In the genomic region with DNA sequence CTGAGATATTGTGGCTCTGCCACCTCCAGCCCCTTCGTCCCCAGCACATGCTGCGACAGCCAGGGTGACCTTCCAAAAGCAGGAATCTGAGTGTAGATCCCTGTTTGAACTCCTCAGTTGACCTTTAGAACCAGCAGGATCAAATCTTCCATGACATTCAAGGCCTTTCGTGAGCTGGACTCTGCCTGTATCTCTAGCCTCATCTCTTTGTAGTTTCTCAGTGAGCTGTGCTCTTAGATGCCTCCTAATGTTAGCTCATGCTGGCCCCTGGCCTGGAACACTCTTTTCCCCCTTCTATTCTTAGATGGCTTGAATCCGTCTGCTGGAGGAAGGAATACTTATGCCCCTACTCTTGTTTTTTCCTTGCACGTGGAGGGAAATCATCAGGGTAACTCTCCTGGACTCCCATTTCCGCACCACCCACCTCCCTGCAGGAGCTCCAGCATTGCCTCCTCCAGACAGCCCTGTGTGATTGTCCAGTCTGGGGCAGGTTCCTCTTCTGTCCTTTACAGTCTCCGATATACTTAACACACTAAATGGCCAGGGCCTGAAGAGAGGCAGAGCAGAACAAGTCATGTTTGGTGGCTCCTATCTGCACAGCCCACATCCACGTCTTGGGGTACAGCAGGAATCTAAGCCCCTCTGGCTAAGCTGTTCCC, we compare ENCODE assay signal across 12 cellular contexts. TPM values are rescaled to one million over a fixed set of nuclear protein-coding genes. Genes with fewer than 3 reads are reported as not detected.
DNase-seq lines count a peak whose midpoint lies in the region; ATAC-seq and TF ChIP-seq lines count a peak whose summit lies in the region.
"Had no signal": no experiment of that assay in that cellular context is flagged by ENCODE, and none has a peak within 500 bp of the region (broad histone marks: within the 10 kb centered on the region; RNA-seq: fewer than 3 reads in every experiment).

No MANE protein-coding gene starts in this region.

- TF ChIP-seq CTCF in GM23338 (conservative IDR thresholded peaks at IDR 0.05; ENCODE audit: low read depth in 2 of 2) (no peak), spleen (IDR thresholded peaks at IDR 0.05 in 8 of 11, conservative IDR thresholded peaks at IDR 0.05 in 3 of 11) (no peak)

- H3K56ac ChIP-seq in mesendoderm (ENCODE audit: low read length), result peak overlapping the region; percentile 25

- peak overlapping the region in 6 of 11 experiments; percentile 69 to 80 (median 76); a peak in 12 of 22 replicates for H3K27ac ChIP-seq in BLaER1 treated with 17β-estradiol and CSF1 and Interleukin-3, amounts not matched to agents 10 nM and 100 nM
- H3K27ac ChIP-seq in GM23338 (ENCODE audit: low read depth) (no peak overlapping the region), mesendoderm (ENCODE audit: low read depth, low read length) (no peak overlapping the region), spleen (no peak overlapping the region)
- H3K27ac ChIP-seq: A549 had no signal

- no peak overlapping the region for H4K8ac ChIP-seq in mesendoderm (ENCODE audit: low read depth, low read length)

- H3K79me2 ChIP-seq in GM23338 (replicated peaks; ENCODE audit: insufficient read depth), result no peaks in the 10 kb centered on the region
- H3K79me2 ChIP-seq in mesendoderm (ENCODE audit: control insufficient read depth, insufficient read depth, low read length), result no peaks in the 10 kb centered on the region

- no peak overlapping the region for H4K5ac ChIP-seq in mesendoderm (ENCODE audit: low read length)

- peaks cover 31% of the 10 kb centered on the region for H3K4me1 Mint-ChIP-seq in GM23338

- no peak overlapping the region for H3K18ac ChIP-seq in mesendoderm (ENCODE audit: low read length)

- no peak overlapping the region for H2AK5ac ChIP-seq in mesendoderm (ENCODE audit: low read length)

- H2BK5ac ChIP-seq in mesendoderm (ENCODE audit: low read length), result no peak overlapping the region

- no peak overlapping the region for H2BK120ac ChIP-seq in mesendoderm (ENCODE audit: low read depth, low read length)

- H3K4ac ChIP-seq in mesendoderm (ENCODE audit: low read depth, low read length), result no peak overlapping the region

- no peaks in the 10 kb centered on the region for H3K9me2 ChIP-seq in GM23338 (ENCODE audit: insufficient read depth)

- peak overlapping the region in 5 of 11 experiments; percentile 8 to 70 (median 66); a peak in 4 of 22 replicates for H3K9ac ChIP-seq in BLaER1 treated with 17β-estradiol and CSF1 and Interleukin-3, amounts not matched to agents 10 nM and 100 nM
- H3K9ac ChIP-seq in mesendoderm (ENCODE audit: low read length), result no peak overlapping the region

- H2AFZ ChIP-seq in GM23338, result peak overlapping the region; percentile 43; the same call in 1 of the 2 replicates

- no peak overlapping the region for H3K27ac Mint-ChIP-seq in GM23338

- no peaks in the 10 kb centered on the region for H3K9me3 Mint-ChIP-seq in GM23338

- no peak for TF ChIP-seq POLR2A in spleen (IDR thresholded peaks at IDR 0.05)

- H3K27me3 ChIP-seq in BLaER1 treated with 17β-estradiol and CSF1 and Interleukin-3, amounts not matched to agents 10 nM and 100 nM, result no peaks in the 10 kb centered on the region
- no peaks in the 10 kb centered on the region for H3K27me3 ChIP-seq in GM23338 (ENCODE audit: insufficient read depth)
- H3K27me3 ChIP-seq in mesendoderm (ENCODE audit: insufficient read depth, low read length, poor library complexity), result no peaks in the 10 kb centered on the region
- H3K27me3 ChIP-seq in spleen (replicated peaks in 1 of 7), result no peaks in the 10 kb centered on the region
- H3K27me3 ChIP-seq: BE2C had no signal

- H3K36me3 Mint-ChIP-seq in GM23338 (ENCODE audit: low read depth), result no peaks in the 10 kb centered on the region

- no peaks in the 10 kb centered on the region for H3K36me3 ChIP-seq in BLaER1 treated with 17β-estradiol and CSF1 and Interleukin-3, amounts not matched to agents 10 nM and 100 nM
- H3K36me3 ChIP-seq in GM23338 (ENCODE audit: insufficient read depth), result no peaks in the 10 kb centered on the region
- no peaks in the 10 kb centered on the region for H3K36me3 ChIP-seq in mesendoderm (ENCODE audit: control insufficient read depth, insufficient read depth, low read length)
- no peaks in the 10 kb centered on the region for H3K36me3 ChIP-seq in spleen
- H3K36me3 ChIP-seq: BE2C had no signal

- intact Hi-C loops in spleen (cut with DNase I; ENCODE audit: low total_unique reads), result no loop called here

- no peak for ATAC-seq in GM23338
- ATAC-seq: A549 had no signal

- H2BK15ac ChIP-seq in mesendoderm (replicated peaks; ENCODE audit: low read depth), result no peak overlapping the region

- no peaks in the 10 kb centered on the region for H4K20me1 ChIP-seq in BLaER1 treated with 17β-estradiol and CSF1 and Interleukin-3, amounts not matched to agents 10 nM and 100 nM
- no peaks in the 10 kb centered on the region for H4K20me1 ChIP-seq in GM23338 (replicated peaks; ENCODE audit: insufficient read depth)

- no peak overlapping the region for H3K4me3 Mint-ChIP-seq in GM23338

- H3K79me1 ChIP-seq in mesendoderm (ENCODE audit: low read length), result no peaks in the 10 kb centered on the region

- peak overlapping the region in 1 of 10 experiments; percentile 1; a peak in 1 of 20 replicates for H3K4me3 ChIP-seq in BLaER1 treated with 17β-estradiol and CSF1 and Interleukin-3, amounts not matched to agents 10 nM and 100 nM
- no peak overlapping the region for H3K4me3 ChIP-seq in GM23338
- no peak overlapping the region for H3K4me3 ChIP-seq in mesendoderm (ENCODE audit: low read length)
- no peak overlapping the region for H3K4me3 ChIP-seq in spleen
- H3K4me3 ChIP-seq: A549 had no signal

- WGBS in mesendoderm (ENCODE audit: extremely low coverage, insufficient coverage, low lambda C conversion rate), result no CpG with 5 or more reads among the region's 8 CpGs
- 80 to 90% (median 87%) methylated on average over 8 of the region's 8 CpGs for WGBS in spleen, 5 donors

- H3K23ac ChIP-seq in mesendoderm (ENCODE audit: low read length), result no peak overlapping the region

- H3K27me3 Mint-ChIP-seq in GM23338 (ENCODE audit: insufficient read depth, low read depth, poor library complexity), result peaks cover 13% of the 10 kb centered on the region

- H3F3A ChIP-seq in GM23338 (replicated peaks; ENCODE audit: low read depth), result no peaks in the 10 kb centered on the region

- peaks cover 13 to 100% (median 98%) of the 10 kb centered on the region in 10 experiments for H3K4me1 ChIP-seq in BLaER1 treated with 17β-estradiol and CSF1 and Interleukin-3, amounts not matched to agents 10 nM and 100 nM
- H3K4me1 ChIP-seq in GM23338 (ENCODE audit: insufficient read depth) (peaks cover 37% of the 10 kb centered on the region), mesendoderm (ENCODE audit: control insufficient read depth, low read depth, low read length) (peaks cover 3% of the 10 kb centered on the region), spleen (peaks cover 0 to 18% (median 8%) of the 10 kb centered on the region in 6 donors)

- DNase-seq in GM23338 (ENCODE audit: low spot score) (no peak), mesendoderm (no peak), spleen (peak; percentile 27), NCI-H345 treated with DMSO at 0.1 percent for 48 hours (lab: John Stamatoyannopoulos, UW; ENCODE audit: unreplicated experiment) (no peak), medulla oblongata (ENCODE audit: extremely low spot score) (no peak)
- DNase-seq: BE2C, DMS 273 treated with DMSO at 0.1 percent for 48 hours had no signal

- no peaks in the 10 kb centered on the region for H3K9me3 ChIP-seq in BLaER1 treated with 17β-estradiol and CSF1 and Interleukin-3, amounts not matched to agents 10 nM and 100 nM (replicated peaks in 1 of 11)
- no peaks in the 10 kb centered on the region for H3K9me3 ChIP-seq in spleen
- H3K9me3 ChIP-seq: A549, BE2C had no signal

- peak overlapping the region in 10 of 11 experiments; percentile 5 to 92 (median 83); a peak in 19 of 22 replicates for H3K4me2 ChIP-seq in BLaER1 treated with 17β-estradiol and CSF1 and Interleukin-3, amounts not matched to agents 10 nM and 100 nM
- no peak overlapping the region for H3K4me2 ChIP-seq in GM23338
- H3K4me2 ChIP-seq in mesendoderm (ENCODE audit: low read length), result no peak overlapping the region
- H3K4me2 ChIP-seq: A549 had no signal

TF ChIP-seq in GM23338, 12 proteins besides CTCF, POLR2A, EP300 and RAD21 (continues in another document):
- TF ChIP-seq, protein P1, sequence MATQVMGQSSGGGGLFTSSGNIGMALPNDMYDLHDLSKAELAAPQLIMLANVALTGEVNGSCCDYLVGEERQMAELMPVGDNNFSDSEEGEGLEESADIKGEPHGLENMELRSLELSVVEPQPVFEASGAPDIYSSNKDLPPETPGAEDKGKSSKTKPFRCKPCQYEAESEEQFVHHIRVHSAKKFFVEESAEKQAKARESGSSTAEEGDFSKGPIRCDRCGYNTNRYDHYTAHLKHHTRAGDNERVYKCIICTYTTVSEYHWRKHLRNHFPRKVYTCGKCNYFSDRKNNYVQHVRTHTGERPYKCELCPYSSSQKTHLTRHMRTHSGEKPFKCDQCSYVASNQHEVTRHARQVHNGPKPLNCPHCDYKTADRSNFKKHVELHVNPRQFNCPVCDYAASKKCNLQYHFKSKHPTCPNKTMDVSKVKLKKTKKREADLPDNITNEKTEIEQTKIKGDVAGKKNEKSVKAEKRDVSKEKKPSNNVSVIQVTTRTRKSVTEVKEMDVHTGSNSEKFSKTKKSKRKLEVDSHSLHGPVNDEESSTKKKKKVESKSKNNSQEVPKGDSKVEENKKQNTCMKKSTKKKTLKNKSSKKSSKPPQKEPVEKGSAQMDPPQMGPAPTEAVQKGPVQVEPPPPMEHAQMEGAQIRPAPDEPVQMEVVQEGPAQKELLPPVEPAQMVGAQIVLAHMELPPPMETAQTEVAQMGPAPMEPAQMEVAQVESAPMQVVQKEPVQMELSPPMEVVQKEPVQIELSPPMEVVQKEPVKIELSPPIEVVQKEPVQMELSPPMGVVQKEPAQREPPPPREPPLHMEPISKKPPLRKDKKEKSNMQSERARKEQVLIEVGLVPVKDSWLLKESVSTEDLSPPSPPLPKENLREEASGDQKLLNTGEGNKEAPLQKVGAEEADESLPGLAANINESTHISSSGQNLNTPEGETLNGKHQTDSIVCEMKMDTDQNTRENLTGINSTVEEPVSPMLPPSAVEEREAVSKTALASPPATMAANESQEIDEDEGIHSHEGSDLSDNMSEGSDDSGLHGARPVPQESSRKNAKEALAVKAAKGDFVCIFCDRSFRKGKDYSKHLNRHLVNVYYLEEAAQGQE (IDR thresholded peaks at IDR 0.05; ENCODE audit: unreplicated experiment), result no peak

RNA-seq across cellular contexts. Expression of gene CHRNB4, which starts 26.7 kb away (rescaled TPM):
- total RNA-seq in GM23338 (2014; rRNA removed; shearing (Covaris generic)), result 1.0 and 1.6 TPM in 2 replicates
- polyA plus RNA-seq in GM23338 (2016; fragmentation: Nextera tagmentation; extraction: Ambion mirVana) (0.71 and 1.4 TPM in 2 replicates), spleen (under 1 TPM; 0.07 to 0.22 (median 0.12) TPM)
- 0.45 TPM for polyA plus RNA-seq in mesendoderm (2013, experiment 1 of 2)
- 0.52 TPM for polyA plus RNA-seq in mesendoderm (2013, experiment 2 of 2)
- 1 to 10 TPM in 1 of 7 donors, under 1 TPM in 6; 0.17 to 1.1 (median 0.28) TPM for total RNA-seq in spleen
- total RNA-seq: H4, HT1080 had no signal
- polyA plus RNA-seq: AG04450 had no signal

RNA-seq across cellular contexts. Expression of gene CHRNA3, which starts 46.9 kb away (rescaled TPM):
- 1.3 and 2.9 TPM in 2 replicates for total RNA-seq in GM23338 (2014; rRNA removed; shearing (Covaris generic))
- polyA plus RNA-seq in GM23338 (2016; fragmentation: Nextera tagmentation; extraction: Ambion mirVana), result 2.3 and 3.5 TPM in 2 replicates
- polyA plus RNA-seq in mesendoderm (2013, experiment 1 of 2), result 0.76 TPM
- polyA plus RNA-seq in mesendoderm (2013, experiment 2 of 2), result 1.0 TPM
- total RNA-seq in spleen, result under 1 TPM in 5 of 7 donors, not detected in 2; 0.23 to 0.66 (median 0.46) TPM
- polyA plus RNA-seq in spleen, result 1 to 10 TPM in 1 of 3 donors, under 1 TPM in 2; 0.48 to 1.6 (median 0.74) TPM
- total RNA-seq: HT1080 had no signal
- polyA plus RNA-seq: AG04450 had no signal

Comparison
In these comparisons a context has a peak if more than half of its experiments do, and no peak if none do; other contexts are left out.
1. H3K27ac ChIP-seq: peak in BLaER1 treated with 17β-estradiol and CSF1 and Interleukin-3, amounts not matched to agents 10 nM and 100 nM (6 of 11); none in GM23338 (single experiment), mesendoderm (single experiment) and spleen (0 of 8).
2. H3K4me2 ChIP-seq: peak in BLaER1 treated with 17β-estradiol and CSF1 and Interleukin-3, amounts not matched to agents 10 nM and 100 nM (10 of 11); none in GM23338 (single experiment) and mesendoderm (single experiment).